In genomic region chr5:87413116-87413645, GRCh38 we compare ENCODE assay signal across 8 cellular contexts. TPM values are rescaled to one million over a fixed set of nuclear protein-coding genes. Genes with fewer than 3 reads are reported as not detected.
A peak's percentile ranks its signal among the peaks of the same experiment; 100 is the strongest.
DNase-seq lines count a peak whose midpoint lies in the region; ATAC-seq and TF ChIP-seq lines count a peak whose summit lies in the region.

No MANE protein-coding gene starts in this region.

- H4K20me1 ChIP-seq in smooth muscle cell (ENCODE audit: low read depth) = peaks cover 13% of the 10 kb centered on the region

- peak overlapping the region; percentile 96 for H3K27ac Mint-ChIP-seq in activated T-cell treated with anti-CD3 and anti-CD28 coated beads, Interleukin-2, amount 50 U/mL, for 24 hours

- H3K36me3 ChIP-seq in SJSA1 = peaks cover 32% of the 10 kb centered on the region
- peaks cover 4% of the 10 kb centered on the region for H3K36me3 ChIP-seq in smooth muscle cell (ENCODE audit: low read depth)

- peak overlapping the region; percentile 88 for H3K4me2 ChIP-seq in smooth muscle cell

- ATAC-seq in HG02938 (IDR thresholded peaks at IDR 0.05; ENCODE audit: unreplicated experiment) (peak; percentile 10), foreskin keratinocyte (peak; percentile 14)

- peak overlapping the region; percentile 59 for H3K9ac ChIP-seq in smooth muscle cell (ENCODE audit: low read depth)

- H3K27me3 ChIP-seq in SJSA1 (replicated peaks) (no peaks in the 10 kb centered on the region), foreskin keratinocyte (no peaks in the 10 kb centered on the region), smooth muscle cell (ENCODE audit: low read depth) (no peaks in the 10 kb centered on the region)

- H3K27ac ChIP-seq in SJSA1 (0 out of 2 replicates have a peak overlapping the region, but pooled peaks have one; percentile 10), foreskin keratinocyte (peak overlapping the region; percentile 62), smooth muscle cell (ENCODE audit: low read depth) (peak overlapping the region; percentile 89)

- H2AFZ ChIP-seq in smooth muscle cell (ENCODE audit: low read depth) = peak overlapping the region; percentile 93

- H3K4me3 ChIP-seq in SJSA1 (peak overlapping the region; percentile 61), smooth muscle cell (peak overlapping the region; percentile 75)

- peak overlapping the region; percentile 94 for H3K4me3 Mint-ChIP-seq in activated T-cell treated with anti-CD3 and anti-CD28 coated beads, Interleukin-2, amount 50 U/mL, for 24 hours

- peaks cover 38% of the 10 kb centered on the region for H3K4me1 Mint-ChIP-seq in activated T-cell treated with anti-CD3 and anti-CD28 coated beads, Interleukin-2, amount 50 U/mL, for 24 hours (ENCODE audit: low read depth)

- H3F3A ChIP-seq in smooth muscle cell (ENCODE audit: low read depth) = no peaks in the 10 kb centered on the region

- no peaks in the 10 kb centered on the region for H3K27me3 Mint-ChIP-seq in activated T-cell treated with anti-CD3 and anti-CD28 coated beads, Interleukin-2, amount 50 U/mL, for 24 hours

- peaks cover 43% of the 10 kb centered on the region for H3K36me3 Mint-ChIP-seq in activated T-cell treated with anti-CD3 and anti-CD28 coated beads, Interleukin-2, amount 50 U/mL, for 24 hours (ENCODE audit: low read depth)

- 40% methylated on average over 7 of the region's 7 CpGs for WGBS in smooth muscle cell (ENCODE audit: low lambda C conversion rate)

- H3K9me3 Mint-ChIP-seq in activated T-cell treated with anti-CD3 and anti-CD28 coated beads, Interleukin-2, amount 50 U/mL, for 24 hours = no peaks in the 10 kb centered on the region

- no peak for DNase-seq in activated T-cell treated with anti-CD3 and anti-CD28 coated beads, Interleukin-2, amount 50 U/mL, for 24 hours
- DNase-seq in activated T-cell treated with anti-CD3 and anti-CD28 coated beads for 4 hours (no peak), SJSA1 (ENCODE audit: low read depth in 1 of 2, low spot score in 2 of 2) (no peak), foreskin keratinocyte (no peak), smooth muscle cell (lab: John Stamatoyannopoulos, UW; ENCODE audit: unreplicated experiment) (no peak), SIG-M5 (lab: John Stamatoyannopoulos, UW) (no peak)
- no peak for DNase-seq in activated CD4-positive, alpha-beta T cell treated with anti-CD3 and anti-CD28 coated beads for 1 hour

- no peaks in the 10 kb centered on the region for H3K9me3 ChIP-seq in SJSA1 (replicated peaks)
- no peaks in the 10 kb centered on the region for H3K9me3 ChIP-seq in smooth muscle cell (replicated peaks; ENCODE audit: low read depth)

- H3K79me2 ChIP-seq in smooth muscle cell (ENCODE audit: low read depth) = peaks cover 28% of the 10 kb centered on the region

- peaks cover 9% of the 10 kb centered on the region for H3K4me1 ChIP-seq in SJSA1 (replicated peaks)
- no peaks in the 10 kb centered on the region for H3K4me1 ChIP-seq in foreskin keratinocyte
- H3K4me1 ChIP-seq in smooth muscle cell (ENCODE audit: low read depth) = peaks cover 16% of the 10 kb centered on the region

- no peak for TF ChIP-seq CTCF in foreskin keratinocyte (conservative IDR thresholded peaks at IDR 0.05)
- TF ChIP-seq CTCF in smooth muscle cell (IDR thresholded peaks at IDR 0.05; ENCODE audit: borderline replicate concordance, insufficient read depth, poor library complexity, severe bottlenecking) = no peak

RNA-seq across cellular contexts. Expression of gene CCNH, which starts 0.5 kb away (rescaled TPM):
- total RNA-seq in SJSA1 (2014; rRNA removed; shearing (Covaris generic)) = 69.4 and 141 TPM in 2 replicates
- total RNA-seq in foreskin keratinocyte = 46.2 and 55.6 TPM in 2 replicates
- polyA plus RNA-seq in foreskin keratinocyte = 36.1 and 44.6 TPM in 2 replicates
- 96.7 and 97.0 TPM in 2 replicates for total RNA-seq in smooth muscle cell
- polyA plus RNA-seq in smooth muscle cell = 33.2 and 36.8 TPM in 2 replicates

Comparison
In these comparisons a context has a peak if more than half of its experiments do, and no peak if none do; other contexts are left out.
1. H3K27ac ChIP-seq: peak in every context shown above with its lines; median percentile 89 in smooth muscle cell; 62 in foreskin keratinocyte; 10 in SJSA1.